19 cellular contexts compared by ENCODE assay signal in genomic region chr1:211296396-211296795, GRCh38.
"Had no signal": no experiment of that assay in that cellular context is flagged by ENCODE, and none has a peak within 500 bp of the region (broad histone marks: within the 10 kb centered on the region; RNA-seq: fewer than 3 reads in every experiment).

No MANE protein-coding gene starts in this region.

- H3K27me3 Mint-ChIP-seq: natural killer cell treated with Interleukin-12 subunit alpha and Interleukin-12 subunit beta and Interleukin-15 and Interleukin-18, amount 100 ng/mL, for 72 hours had no signal

- ATAC-seq: body of pancreas; left lung; lower lobe of right lung; mucosa of descending colon; natural killer cell treated with Interleukin-12 subunit alpha and Interleukin-12 subunit beta and Interleukin-15 and Interleukin-18, amount 100 ng/mL, for 72 hours had no signal

- DNase-seq: activated CD4-positive, alpha-beta T cell treated with anti-CD3 and anti-CD28 coated beads, Interleukin-2, amount 50 U/mL, for 4 hours; activated CD4-positive, CD25-positive, alpha-beta regulatory T cell treated with anti-CD3 and anti-CD28 coated beads, Interleukin-2, amount 50 U/mL, for 72 hours; activated effector memory CD4-positive, alpha-beta T cell treated with Interleukin-2 at 50 U/mL for 16 hours; activated naive CD4-positive, alpha-beta T cell treated with anti-CD3 and anti-CD28 coated beads for 36 hours; adrenal gland; aorta; body of pancreas; dermis blood vessel endothelial cell; effector CD4-positive, alpha-beta T cell; glutamatergic neuron; left lung; lower lobe of right lung; mucosa of descending colon; SJCRH30; stimulated activated CD4-positive, alpha-beta T cell treated with anti-CD3 and anti-CD28 coated beads, Interleukin-1b, Interleukin-23, amount 100 ng/mL, for 48 hours; stimulated activated naive CD4-positive, alpha-beta T cell treated with Interleukin-2 at 50 U/mL for 16 hours; T-helper 2 cell; trophoblast cell had no signal

- H3K27ac Mint-ChIP-seq: activated naive CD4-positive, alpha-beta T cell treated with anti-CD3 and anti-CD28 coated beads for 36 hours; natural killer cell treated with Interleukin-12 subunit alpha and Interleukin-12 subunit beta and Interleukin-15 and Interleukin-18, amount 100 ng/mL, for 72 hours had no signal

- H3K4me3 Mint-ChIP-seq: activated naive CD4-positive, alpha-beta T cell treated with anti-CD3 and anti-CD28 coated beads for 36 hours; natural killer cell treated with Interleukin-12 subunit alpha and Interleukin-12 subunit beta and Interleukin-15 and Interleukin-18, amount 100 ng/mL, for 72 hours had no signal

- H3K9me3 Mint-ChIP-seq: activated naive CD4-positive, alpha-beta T cell treated with anti-CD3 and anti-CD28 coated beads for 36 hours; natural killer cell treated with Interleukin-12 subunit alpha and Interleukin-12 subunit beta and Interleukin-15 and Interleukin-18, amount 100 ng/mL, for 72 hours had no signal
